ENCODE assay signal across 8 cellular contexts in genomic region chr7:102450242-102450641, GRCh38. TPM values are rescaled to one million over a fixed set of nuclear protein-coding genes. Genes with fewer than 3 reads are reported as not detected.
DNase-seq lines count a peak whose midpoint lies in the region; ATAC-seq and TF ChIP-seq lines count a peak whose summit lies in the region.

No MANE protein-coding gene starts in this region.

- no peaks in the 10 kb centered on the region for H3K9me3 Mint-ChIP-seq in stimulated activated naive CD8-positive, alpha-beta T cell treated with anti-CD3 and anti-CD28 coated beads, Interleukin-15, amount 100 ng/mL, for 72 hours

- peak; percentile 83 for DNase-seq in activated effector memory CD4-positive, alpha-beta T cell treated with anti-CD3 and anti-CD28 coated beads, Interleukin-2, amount 50 U/mL, for 16 hours
- no peak for DNase-seq in activated effector memory CD4-positive, alpha-beta T cell treated with Interleukin-2 at 50 U/mL for 16 hours
- DNase-seq in dorsolateral prefrontal cortex (peak in 7 of 10 donors; percentile 49 to 88 (median 63)), NCI-H345 (lab: John Stamatoyannopoulos, UW) (no peak), kidney glomerular epithelial cell (lab: John Stamatoyannopoulos, UW) (no peak)
- peak; percentile 43 to 60 for DNase-seq in stimulated activated naive CD8-positive, alpha-beta T cell treated with anti-CD3 and anti-CD28 coated beads, Interleukin-15, amount 100 ng/mL, for 72 hours

- peaks cover 14% of the 10 kb centered on the region for H3K4me1 Mint-ChIP-seq in stimulated activated naive CD8-positive, alpha-beta T cell treated with anti-CD3 and anti-CD28 coated beads, Interleukin-15, amount 100 ng/mL, for 72 hours

- peak overlapping the region in 5 of 59 donors; percentile 12 to 71 (median 26) for H3K27ac ChIP-seq in dorsolateral prefrontal cortex

- intact Hi-C loops in dorsolateral prefrontal cortex (cut with DNase I): no loop called here

- H3K4me3 ChIP-seq in dorsolateral prefrontal cortex: no peak overlapping the region

- no peaks in the 10 kb centered on the region for H3K27me3 Mint-ChIP-seq in stimulated activated naive CD8-positive, alpha-beta T cell treated with anti-CD3 and anti-CD28 coated beads, Interleukin-15, amount 100 ng/mL, for 72 hours

- peak; percentile 36 for ATAC-seq in SK-N-SH treated with all-trans-retinoic acid at 6 μM for 48 hours
- ATAC-seq in stimulated activated naive CD8-positive, alpha-beta T cell treated with anti-CD3 and anti-CD28 coated beads, Interleukin-15, amount 100 ng/mL, for 72 hours: peak; percentile 87
- ATAC-seq in GM18867 (IDR thresholded peaks at IDR 0.05; ENCODE audit: unreplicated experiment): no peak

- TF ChIP-seq CTCF in dorsolateral prefrontal cortex (IDR thresholded peaks at IDR 0.05 in 54 of 56, conservative IDR thresholded peaks at IDR 0.05 in 2 of 56; ENCODE audit: low read depth in 1 of 56, partially characterized antibody in 56 of 56): peak in 28 of 56 donors; percentile 8 to 48 (median 28)

- no peak overlapping the region for H3K27ac Mint-ChIP-seq in stimulated activated naive CD8-positive, alpha-beta T cell treated with anti-CD3 and anti-CD28 coated beads, Interleukin-15, amount 100 ng/mL, for 72 hours

- no peak overlapping the region for H3K4me3 Mint-ChIP-seq in stimulated activated naive CD8-positive, alpha-beta T cell treated with anti-CD3 and anti-CD28 coated beads, Interleukin-15, amount 100 ng/mL, for 72 hours

- no peaks in the 10 kb centered on the region for H3K27me3 ChIP-seq in dorsolateral prefrontal cortex

TF ChIP-seq in SK-N-SH treated with all-trans-retinoic acid at 6 μM for 48 hours, 23 proteins besides CTCF, POLR2A, EP300 and RAD21:
- TF ChIP-seq BACH2 (CRISPR knock-in tag; IDR thresholded peaks at IDR 0.05; ENCODE audit: borderline replicate concordance): no peak
- no peak for TF ChIP-seq ZNF8 (CRISPR knock-in tag; IDR thresholded peaks at IDR 0.05)
- TF ChIP-seq CSRNP3 (CRISPR knock-in tag; IDR thresholded peaks at IDR 0.05): no peak
- no peak for TF ChIP-seq TOX (CRISPR knock-in tag; IDR thresholded peaks at IDR 0.05; ENCODE audit: borderline replicate concordance)

RNA-seq across cellular contexts. Expression of gene ALKBH4, which starts 14.4 kb away (rescaled TPM):
- total RNA-seq in dorsolateral prefrontal cortex: 10 to 100 TPM; 10.9 to 25.9 (median 16.9) TPM

RNA-seq across cellular contexts. Expression of gene LRWD1, which starts 14.5 kb away (rescaled TPM):
- 10 to 100 TPM; 14.1 to 36.1 (median 21.8) TPM for total RNA-seq in dorsolateral prefrontal cortex

RNA-seq across cellular contexts. Expression of gene ORAI2, which starts 16.9 kb away (rescaled TPM):
- total RNA-seq in dorsolateral prefrontal cortex: 10 to 100 TPM; 18.2 to 90.7 (median 42.4) TPM

RNA-seq across cellular contexts. Expression of gene POLR2J, which starts 28.5 kb away (rescaled TPM):
- total RNA-seq in dorsolateral prefrontal cortex: 10 to 100 TPM; 24.6 to 54.2 (median 35.4) TPM

RNA-seq across cellular contexts. Expression of gene PRKRIP1, which starts 54.1 kb away (rescaled TPM):
- 10 to 100 TPM; 18.7 to 51.2 (median 29.6) TPM for total RNA-seq in dorsolateral prefrontal cortex

Comparison
In these comparisons a context has a peak if more than half of its experiments do, and no peak if none do; other contexts are left out.
1. DNase-seq: peak in activated effector memory CD4-positive, alpha-beta T cell treated with anti-CD3 and anti-CD28 coated beads, Interleukin-2, amount 50 U/mL, for 16 hours (single experiment), dorsolateral prefrontal cortex (7 of 10) and stimulated activated naive CD8-positive, alpha-beta T cell treated with anti-CD3 and anti-CD28 coated beads, Interleukin-15, amount 100 ng/mL, for 72 hours (2 of 2); none in activated effector memory CD4-positive, alpha-beta T cell treated with Interleukin-2 at 50 U/mL for 16 hours (single experiment), NCI-H345 (single experiment) and kidney glomerular epithelial cell (single experiment).